17 cellular contexts compared by ENCODE assay signal in the genomic region with DNA sequence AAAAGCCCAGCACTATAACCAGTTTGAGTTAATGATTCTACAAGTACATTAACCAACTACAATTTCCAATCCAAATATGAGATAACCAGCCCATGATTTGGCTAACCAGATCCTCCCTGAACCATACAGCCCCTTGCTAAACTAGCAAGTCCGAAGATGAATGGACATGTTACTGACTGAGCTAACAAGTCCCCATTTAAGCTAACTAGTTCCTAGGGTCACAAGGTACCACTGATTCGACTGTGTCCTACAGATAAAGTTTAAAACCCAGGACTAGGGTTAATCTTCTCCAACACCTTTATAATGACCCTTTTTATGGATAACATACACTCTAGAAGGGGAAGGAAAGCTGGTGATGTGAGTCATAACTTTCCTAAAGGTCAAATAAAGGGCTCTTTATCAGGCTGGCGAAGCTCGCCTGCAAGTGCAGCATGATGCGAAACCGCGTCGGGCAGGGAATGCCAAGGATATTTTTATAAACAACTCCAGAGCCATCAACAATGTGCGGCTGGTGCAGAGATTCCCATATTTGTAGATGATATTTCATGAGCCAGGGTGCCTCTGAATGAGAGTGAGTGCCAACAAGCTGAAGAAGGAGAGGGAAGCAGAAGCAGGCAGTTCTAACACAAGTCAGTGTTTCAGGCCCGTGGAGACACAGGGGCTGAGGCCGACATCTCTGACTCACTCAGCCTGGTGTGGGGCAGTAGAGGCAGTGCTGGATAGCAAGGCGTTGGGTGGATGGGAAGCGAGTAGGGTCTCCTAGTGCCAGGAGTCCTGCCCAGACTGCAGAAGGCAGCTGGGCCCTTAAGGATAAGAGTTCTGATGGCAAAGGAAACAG.
DNase-seq lines count a peak whose midpoint lies in the region; ATAC-seq and TF ChIP-seq lines count a peak whose summit lies in the region.
"Had no signal": no experiment of that assay in that cellular context is flagged by ENCODE, and none has a peak within 500 bp of the region (broad histone marks: within the 10 kb centered on the region; RNA-seq: fewer than 3 reads in every experiment).

No MANE protein-coding gene starts in this region.

- TF ChIP-seq CTCF in WERI-Rb-1 (IDR thresholded peaks at IDR 0.05; ENCODE audit: low read depth, low read length), result no peak
- no peak for TF ChIP-seq CTCF in GM23338 (conservative IDR thresholded peaks at IDR 0.05; ENCODE audit: low read depth in 2 of 2)

- DNase-seq in AG20443 (ENCODE audit: low spot score) (peak; percentile 67), inferior parietal cortex (ENCODE audit: extremely low spot score) (peak; percentile 29), sciatic nerve (ENCODE audit: low spot score) (no peak), WERI-Rb-1 (no peak), NCI-H524 treated with DMSO at 0.1 percent for 48 hours (lab: John Stamatoyannopoulos, UW) (no peak), GM23338 (ENCODE audit: low spot score) (no peak)
- no peak for DNase-seq in activated CD4-positive, alpha-beta T cell treated with anti-CD3 and anti-CD28 coated beads, Interleukin-2, amount 50 U/mL, for 48 hours
- DNase-seq: activated CD4-positive, alpha-beta T cell treated with anti-CD3 and anti-CD28 coated beads, Interleukin-2, amount 10 ng/mL, durations not matched to agents 7 days and 5 days; activated effector memory CD4-positive, alpha-beta T cell treated with Interleukin-2 at 50 U/mL for 16 hours; DMS79 treated with DMSO at 0.1 percent for 48 hours; glutamatergic neuron; mesenchymal stem cell; MG63; NCI-H510A treated with DMSO at 0.1 percent for 48 hours; stimulated activated CD4-positive, alpha-beta T cell treated with anti-CD3 and anti-CD28 coated beads, Interleukin-12 subunit alpha, Interleukin-12 subunit beta, amount 100 ng/mL, for 4 hours had no signal

- no peaks in the 10 kb centered on the region; the same call in 2 of the 3 replicates for H3K36me3 Mint-ChIP-seq in GM23338 (ENCODE audit: low read depth)

- intact Hi-C loops in sciatic nerve (cut with DNase I), result no loop called here

- H3K4me3 ChIP-seq in WERI-Rb-1 (ENCODE audit: low read depth, low read length) (no peak overlapping the region), GM23338 (no peak overlapping the region)
- H3K4me3 ChIP-seq: MG63 had no signal

- no peaks in the 10 kb centered on the region for H3K79me2 ChIP-seq in GM23338 (replicated peaks; ENCODE audit: insufficient read depth)

- H4K20me1 ChIP-seq in GM23338 (replicated peaks; ENCODE audit: insufficient read depth), result no peaks in the 10 kb centered on the region

- H3K4me3 Mint-ChIP-seq in GM23338, result no peak overlapping the region
- H3K4me3 Mint-ChIP-seq: activated CD4-positive, alpha-beta T cell treated with anti-CD3 and anti-CD28 coated beads, Interleukin-2, amount 10 ng/mL, durations not matched to agents 7 days and 5 days; central memory CD8-positive, alpha-beta T cell had no signal

- H3K9me3 Mint-ChIP-seq in GM23338, result no peaks in the 10 kb centered on the region
- H3K9me3 Mint-ChIP-seq: activated CD4-positive, alpha-beta T cell treated with anti-CD3 and anti-CD28 coated beads, Interleukin-2, amount 10 ng/mL, durations not matched to agents 7 days and 5 days; central memory CD8-positive, alpha-beta T cell had no signal

- 0 out of 2 replicates have a peak, but pooled peaks cover 5% of the 10 kb centered on the region for H3K9me2 ChIP-seq in GM23338 (ENCODE audit: insufficient read depth)

- peak overlapping the region; percentile 57 for H3K27ac ChIP-seq in cingulate gyrus (ENCODE audit: low read depth, low read length)
- no peak overlapping the region for H3K27ac ChIP-seq in WERI-Rb-1
- no peak overlapping the region for H3K27ac ChIP-seq in GM23338 (ENCODE audit: low read depth)

- H2AFZ ChIP-seq in GM23338, result no peak overlapping the region

- H3K27me3 Mint-ChIP-seq in GM23338 (ENCODE audit: insufficient read depth, low read depth, poor library complexity), result peaks cover 5% of the 10 kb centered on the region
- H3K27me3 Mint-ChIP-seq: activated CD4-positive, alpha-beta T cell treated with anti-CD3 and anti-CD28 coated beads, Interleukin-2, amount 10 ng/mL, durations not matched to agents 7 days and 5 days had no signal

- H3F3A ChIP-seq in GM23338 (replicated peaks; ENCODE audit: low read depth), result no peaks in the 10 kb centered on the region

- peaks cover 11% of the 10 kb centered on the region for H3K4me1 ChIP-seq in GM23338 (ENCODE audit: insufficient read depth)

- peak; percentile 43 for ATAC-seq in sciatic nerve
- no peak for ATAC-seq in GM23338

- H3K4me1 Mint-ChIP-seq in GM23338, result peaks cover 8% of the 10 kb centered on the region
- H3K4me1 Mint-ChIP-seq: activated CD4-positive, alpha-beta T cell treated with anti-CD3 and anti-CD28 coated beads, Interleukin-2, amount 10 ng/mL, durations not matched to agents 7 days and 5 days; central memory CD8-positive, alpha-beta T cell had no signal

- no peaks in the 10 kb centered on the region for H3K27me3 ChIP-seq in WERI-Rb-1 (ENCODE audit: insufficient read depth, low read depth, severe bottlenecking)
- no peaks in the 10 kb centered on the region for H3K27me3 ChIP-seq in GM23338 (ENCODE audit: insufficient read depth)
- H3K27me3 ChIP-seq: MG63 had no signal

- H3K36me3 ChIP-seq in WERI-Rb-1, result no peaks in the 10 kb centered on the region
- H3K36me3 ChIP-seq in GM23338 (ENCODE audit: insufficient read depth), result no peaks in the 10 kb centered on the region
- H3K36me3 ChIP-seq: MG63 had no signal

- H3K27ac Mint-ChIP-seq in GM23338, result no peak overlapping the region
- H3K27ac Mint-ChIP-seq: activated CD4-positive, alpha-beta T cell treated with anti-CD3 and anti-CD28 coated beads, Interleukin-2, amount 10 ng/mL, durations not matched to agents 7 days and 5 days had no signal

- no peaks in the 10 kb centered on the region for H3K9me3 ChIP-seq in WERI-Rb-1 (ENCODE audit: severe bottlenecking)
- H3K9me3 ChIP-seq: MG63 had no signal

- H3K4me2 ChIP-seq in GM23338, result no peak overlapping the region

TF ChIP-seq in GM23338, 12 proteins besides CTCF, POLR2A, EP300 and RAD21 (continues in another document):
- TF ChIP-seq ZNF114 (CRISPR knock-in tag; IDR thresholded peaks at IDR 0.05), result no peak
- no peak for TF ChIP-seq JUNB (IDR thresholded peaks at IDR 0.05; ENCODE audit: unreplicated experiment)
- TF ChIP-seq REST (IDR thresholded peaks at IDR 0.05; ENCODE audit: unreplicated experiment), result no peak
- TF ChIP-seq CREB1 (CRISPR knock-in tag; IDR thresholded peaks at IDR 0.05; ENCODE audit: low read depth), result no peak

Comparison
In these comparisons a context has a peak if more than half of its experiments do, and no peak if none do; other contexts are left out.
1. DNase-seq: peak in AG20443 (single experiment) and inferior parietal cortex (single experiment); none in sciatic nerve (single experiment), WERI-Rb-1 (single experiment), activated CD4-positive, alpha-beta T cell treated with anti-CD3 and anti-CD28 coated beads, Interleukin-2, amount 50 U/mL, for 48 hours (0 of 2), NCI-H524 treated with DMSO at 0.1 percent for 48 hours (single experiment) and GM23338 (single experiment).